Comparison of ENCODE assay signal across 8 cellular contexts in the genomic region with DNA sequence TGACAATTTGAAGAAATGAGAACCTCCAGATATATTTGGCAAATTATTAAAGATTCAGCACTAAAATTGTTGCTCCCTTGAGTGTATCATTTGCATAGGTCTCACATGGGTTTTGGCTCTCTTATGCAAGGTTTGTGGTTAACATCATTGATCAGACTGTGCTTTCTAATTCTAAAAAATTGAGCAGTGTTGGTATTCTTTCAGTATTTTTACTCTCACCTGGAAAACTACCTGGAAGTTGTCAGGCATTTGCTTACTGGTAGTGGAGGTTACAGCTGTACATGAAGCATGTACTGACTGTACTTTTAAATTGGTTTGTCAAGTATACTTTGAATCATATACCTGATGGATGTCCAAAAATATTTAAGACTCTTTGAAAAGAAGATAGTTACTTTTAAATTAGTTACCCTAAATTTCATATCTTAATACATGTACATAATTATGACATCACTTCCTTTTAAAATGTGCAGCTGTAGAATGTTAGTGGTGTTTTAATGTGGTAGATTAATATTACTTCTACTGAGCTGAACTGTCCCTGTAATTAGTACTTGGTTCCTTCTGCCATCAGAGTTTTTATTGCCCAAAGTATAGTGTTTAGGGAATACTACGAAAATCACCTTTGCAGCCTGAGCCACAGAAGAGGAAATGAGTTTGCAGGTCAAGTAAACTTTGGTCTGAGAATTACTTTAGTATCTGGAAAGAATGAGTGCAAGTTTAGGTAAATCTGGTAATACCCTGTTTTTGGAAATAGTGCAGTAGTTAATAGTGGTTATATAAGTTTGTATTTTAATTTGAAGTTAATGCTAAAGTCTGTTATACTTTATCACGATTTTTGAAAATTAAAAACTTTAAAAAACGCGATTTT. TPM values are rescaled to one million over a fixed set of nuclear protein-coding genes. Genes with fewer than 3 reads are reported as not detected.
A peak's percentile ranks its signal among the peaks of the same experiment; 100 is the strongest.
DNase-seq lines count a peak whose midpoint lies in the region; ATAC-seq, FAIRE-seq and TF ChIP-seq lines count a peak whose summit lies in the region.

No MANE protein-coding gene starts in this region.

- TF ChIP-seq CTCF in cardiac muscle cell (IDR thresholded peaks at IDR 0.05; ENCODE audit: low read depth, low read length) (no peak), foreskin fibroblast (IDR thresholded peaks at IDR 0.05; ENCODE audit: low read depth, low read length) (no peak)

- peak; percentile 58 for FAIRE-seq in TTC549 (lab: Jason Lieb, UNC)

- intact Hi-C loops in Right ventricle myocardium superior (cut with DNase I): loop anchor here (5.0 kb wide), 1 partner anchor 71 kb away; no protein-coding TSS in a partner anchor
- intact Hi-C loops in posterior vena cava (cut with DNase I): loop anchor here (5.0 kb wide), 1 partner anchor 96 kb away; no protein-coding TSS in a partner anchor

- ATAC-seq in Right ventricle myocardium superior (ENCODE audit: poor library complexity) (no peak), HG03354 (IDR thresholded peaks at IDR 0.05; ENCODE audit: poor library complexity, severe bottlenecking, unreplicated experiment) (no peak)

- peak overlapping the region; percentile 96 for H3K9ac ChIP-seq in skeletal muscle satellite cell (ENCODE audit: low read depth, low read length)

- H3K27me3 ChIP-seq in cardiac muscle cell (no peaks in the 10 kb centered on the region), skeletal muscle satellite cell (ENCODE audit: control insufficient read depth, insufficient read depth, low read length) (no peaks in the 10 kb centered on the region)

- DNase-seq in cardiac muscle cell (ENCODE audit: low read depth in 1 of 2, low spot score in 1 of 2) (no peak), Right ventricle myocardium superior (no peak), foreskin fibroblast (peak in 1 of 2 donors; percentile 55), posterior vena cava (ENCODE audit: low spot score) (no peak)
- no peak for DNase-seq in stimulated activated CD4-positive, alpha-beta T cell treated with anti-CD3 and anti-CD28 coated beads, Interleukin-4, amount 100 ng/mL, for 4 hours

- H3K4me2 ChIP-seq in skeletal muscle satellite cell (ENCODE audit: low read length): peak overlapping the region; percentile 94

- H3K4me3 ChIP-seq in cardiac muscle cell: peak overlapping the region; percentile 95
- H3K4me3 ChIP-seq in foreskin fibroblast (ENCODE audit: low read depth in 1 of 2, low read length in 2 of 2): peak overlapping the region; percentile 68 to 77
- peak overlapping the region; percentile 91 for H3K4me3 ChIP-seq in skeletal muscle satellite cell (ENCODE audit: low read length)

- H3K36me3 ChIP-seq in cardiac muscle cell (peaks cover 9% of the 10 kb centered on the region), skeletal muscle satellite cell (ENCODE audit: insufficient read depth, low read length) (peaks cover 38% of the 10 kb centered on the region)

- H3K4me1 ChIP-seq in cardiac muscle cell (ENCODE audit: low read depth) (peaks cover 33% of the 10 kb centered on the region), skeletal muscle satellite cell (ENCODE audit: control insufficient read depth, insufficient read depth, low read length) (peaks cover 31% of the 10 kb centered on the region)

- H3K9me3 ChIP-seq in cardiac muscle cell (ENCODE audit: low read depth): no peaks in the 10 kb centered on the region
- H3K9me3 ChIP-seq in skeletal muscle satellite cell (replicated peaks; ENCODE audit: low read length): no peaks in the 10 kb centered on the region

- peak overlapping the region; percentile 98 for H3K27ac ChIP-seq in cardiac muscle cell

RNA-seq across cellular contexts. Expression of gene CHD2, which starts 2.8 kb away (rescaled TPM):
- total RNA-seq in cardiac muscle cell (49.5 and 118 TPM in 2 replicates), Right ventricle myocardium superior (43.5 TPM), posterior vena cava (100 to 1,000 TPM in 1 of 2 donors, 10 to 100 TPM in 1; 94.5 to 104 TPM)
- 60.8 and 90.6 TPM in 2 replicates for polyA plus RNA-seq in cardiac muscle cell
- total RNA-seq in skeletal muscle satellite cell (2012; rRNA removed): 46.5 and 60.8 TPM in 2 replicates
